In genomic region chr3:114093001-114093350, GRCh38 we compare ENCODE assay signal across 2 cellular contexts.
TF ChIP-seq lines count a peak whose summit lies in the region.

No MANE protein-coding gene starts in this region.

TF ChIP-seq in HepG2, 621 proteins besides CTCF, POLR2A, EP300 and RAD21:
- TF ChIP-seq SMAD9 (CRISPR knock-in tag; IDR thresholded peaks at IDR 0.05) (no peak), ZBTB21 (CRISPR knock-in tag; IDR thresholded peaks at IDR 0.05) (no peak), ZNF3 (CRISPR knock-in tag; IDR thresholded peaks at IDR 0.05) (no peak), REL (CRISPR knock-in tag; conservative IDR thresholded peaks at IDR 0.05) (no peak), ZNF616 (CRISPR knock-in tag; IDR thresholded peaks at IDR 0.05; ENCODE audit: low read depth) (no peak), ETV6 (CRISPR knock-in tag; conservative IDR thresholded peaks at IDR 0.05) (no peak), XBP1 (CRISPR knock-in tag; IDR thresholded peaks at IDR 0.05) (no peak), TERF1 (CRISPR knock-in tag; IDR thresholded peaks at IDR 0.05) (no peak), ZZZ3 (CRISPR knock-in tag; IDR thresholded peaks at IDR 0.05; ENCODE audit: borderline replicate concordance) (no peak), ATRX (CRISPR knock-in tag; IDR thresholded peaks at IDR 0.05; ENCODE audit: borderline replicate concordance) (no peak), NCOA5 (CRISPR knock-in tag; IDR thresholded peaks at IDR 0.05) (no peak)

TF ChIP-seq in endothelial cell of umbilical vein, 7 proteins besides CTCF, POLR2A, EP300 and RAD21:
- TF ChIP-seq MAX (IDR thresholded peaks at IDR 0.05; ENCODE audit: insufficient read depth, insufficient read length): no peak
- TF ChIP-seq POLR2AphosphoS5 (IDR thresholded peaks at IDR 0.05; ENCODE audit: insufficient read depth, low read depth, low read length): no peak
- TF ChIP-seq MYC (IDR thresholded peaks at IDR 0.05; ENCODE audit: low read depth, low read length): no peak
- TF ChIP-seq JUN (IDR thresholded peaks at IDR 0.05; ENCODE audit: borderline replicate concordance, insufficient read depth, insufficient read length, low read depth): no peak
- TF ChIP-seq GATA2 (IDR thresholded peaks at IDR 0.05; ENCODE audit: insufficient read depth, insufficient read length, low read depth, low read length): no peak
- no peak for TF ChIP-seq EZH2 (IDR thresholded peaks at IDR 0.05; ENCODE audit: borderline replicate concordance, low read depth, low read length, severe bottlenecking)
- TF ChIP-seq FOS (IDR thresholded peaks at IDR 0.05; ENCODE audit: borderline replicate concordance, insufficient read depth, low read length): no peak
